Comparison of ENCODE assay signal across 8 cellular contexts in the genomic region with DNA sequence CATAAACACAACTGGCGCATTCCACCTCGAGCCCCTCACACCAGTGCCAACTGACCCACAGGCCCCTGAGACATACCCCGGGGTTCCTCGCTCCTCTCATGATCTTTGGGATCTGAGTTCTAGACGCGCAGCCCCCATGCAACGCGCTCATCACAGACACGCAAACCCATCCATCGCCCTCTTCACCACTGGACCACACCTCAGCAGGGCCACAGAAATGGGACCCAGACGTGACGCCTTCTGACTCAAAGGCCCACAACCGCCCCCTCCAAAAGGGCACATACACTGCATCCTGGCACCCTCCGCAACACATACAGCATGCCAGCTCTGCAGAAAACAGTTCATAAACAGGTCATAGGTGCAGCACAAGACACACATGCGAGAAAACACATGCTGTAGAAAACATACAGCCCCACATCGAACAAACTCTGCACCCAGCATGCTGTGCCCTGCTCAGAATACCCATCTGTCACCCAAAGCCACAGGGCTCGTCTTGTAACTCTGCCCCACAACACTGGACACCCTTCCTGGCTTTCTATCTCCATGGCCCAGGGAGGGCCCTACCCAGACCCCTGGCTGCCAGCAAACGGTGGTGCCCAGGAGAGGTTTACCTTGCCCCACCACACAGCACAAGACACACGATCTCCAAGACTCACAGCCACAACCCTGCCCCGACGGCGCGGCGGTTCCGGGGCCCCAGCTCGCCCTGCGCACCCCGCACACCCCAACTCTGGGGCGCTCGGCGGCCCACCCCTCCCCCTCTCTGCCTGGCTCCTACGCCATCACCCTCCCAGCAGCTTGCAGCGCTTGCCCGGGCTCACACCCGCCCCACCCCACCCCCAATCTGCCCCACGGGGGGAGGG. TPM values are rescaled to one million over a fixed set of nuclear protein-coding genes. Genes with fewer than 3 reads are reported as not detected.
A peak's percentile ranks its signal among the peaks of the same experiment; 100 is the strongest.
DNase-seq lines count a peak whose midpoint lies in the region; ATAC-seq and TF ChIP-seq lines count a peak whose summit lies in the region.

No MANE protein-coding gene starts in this region.

- intact Hi-C loops in dorsolateral prefrontal cortex (cut with DNase I) (loop anchor here (2.0 to 5.0 kb wide), 3 partner anchors 41 to 131 kb away; a partner anchor contains a TSS), right lobe of liver (cut with DNase I) (no loop called here)

- TF ChIP-seq POLR2A in right lobe of liver (IDR thresholded peaks at IDR 0.05), result no peak

- H3K4me3 Mint-ChIP-seq in IgD-negative memory B cell, result peak overlapping the region; percentile 82 to 96 (median 92)

- no peaks in the 10 kb centered on the region for H3K27me3 Mint-ChIP-seq in IgD-negative memory B cell

- H3K27ac ChIP-seq in dorsolateral prefrontal cortex (peak overlapping the region; percentile 95 to 100 (median 100)), right lobe of liver (peak overlapping the region; percentile 96 to 99 (median 98))

- TF ChIP-seq CTCF in dorsolateral prefrontal cortex (IDR thresholded peaks at IDR 0.05 in 54 of 56, conservative IDR thresholded peaks at IDR 0.05 in 2 of 56; ENCODE audit: low read depth in 1 of 56, partially characterized antibody in 56 of 56), result peak in 4 of 56 donors; percentile 8 to 24 (median 14)
- TF ChIP-seq CTCF in right lobe of liver (IDR thresholded peaks at IDR 0.05), result no peak

- H3K36me3 Mint-ChIP-seq in IgD-negative memory B cell, result no peaks in the 10 kb centered on the region

- peak; percentile 67 for DNase-seq in Ammon's horn (ENCODE audit: low spot score)
- DNase-seq in activated CD4-positive, alpha-beta T cell treated with anti-CD3 and anti-CD28 coated beads, Interleukin-2, amount 50 U/mL, for 24 hours (ENCODE audit: low read depth in 1 of 2, low spot score in 1 of 2), result peak; percentile 18 to 30
- peak in 9 of 10 donors; percentile 47 to 72 (median 57) for DNase-seq in dorsolateral prefrontal cortex
- peak in 1 of 3 donors; percentile 57 for DNase-seq in right lobe of liver
- peak in 2 of 3 experiments; percentile 38 to 59 for DNase-seq in stimulated activated CD4-positive, alpha-beta T cell treated with anti-CD3 and anti-CD28 coated beads, TNF-alpha, amount 100 ng/mL, for 24 hours (ENCODE audit: low read depth in 3 of 3)
- DNase-seq in SHP77 treated with DMSO at 0.1 percent for 48 hours (lab: John Stamatoyannopoulos, UW), result no peak

- 34% methylated on average over 12 of the region's 36 CpGs for WGBS in right lobe of liver (ENCODE audit: insufficient coverage, low coverage, low lambda C conversion rate, missing lambda C conversion rate)

- H3K9me3 Mint-ChIP-seq in IgD-negative memory B cell, result no peaks in the 10 kb centered on the region

- H3K4me1 ChIP-seq in right lobe of liver, result peaks cover 0 to 20% (median 10%) of the 10 kb centered on the region in 4 donors

- no peaks in the 10 kb centered on the region for H3K9me3 ChIP-seq in right lobe of liver

- H3K4me3 ChIP-seq in dorsolateral prefrontal cortex, result peak overlapping the region; percentile 40 to 99 (median 92)
- H3K4me3 ChIP-seq in right lobe of liver, result peak overlapping the region; percentile 79 to 85 (median 85)

- H3K36me3 ChIP-seq in right lobe of liver, result no peaks in the 10 kb centered on the region

- H3K4me1 Mint-ChIP-seq in IgD-negative memory B cell, result peaks cover 33 to 35% (median 34%) of the 10 kb centered on the region in 3 donors

- ATAC-seq in right lobe of liver (peak; percentile 12 to 25 (median 20)), HG02973 (IDR thresholded peaks at IDR 0.05; ENCODE audit: unreplicated experiment) (no peak)

- H3K27me3 ChIP-seq in dorsolateral prefrontal cortex, result no peaks in the 10 kb centered on the region
- no peaks in the 10 kb centered on the region for H3K27me3 ChIP-seq in right lobe of liver

- H3K27ac Mint-ChIP-seq in IgD-negative memory B cell, result peak overlapping the region; percentile 81 to 95 (median 84)

RNA-seq across cellular contexts. Expression of a gene that starts 0.9 kb away (rescaled TPM):
- 15.9 TPM for polyA plus RNA-seq in IgD-negative memory B cell
- 100 to 1,000 TPM in 108 of 120 experiments, 10 to 100 TPM in 12; 90.1 to 145 (median 113) TPM for total RNA-seq in dorsolateral prefrontal cortex
- 10 to 100 TPM in 1 of 6 experiments, 1 to 10 TPM in 5; 5.7 to 10.5 (median 7.9) TPM for total RNA-seq in right lobe of liver

RNA-seq across cellular contexts. Expression of a gene that starts 2.7 kb away (rescaled TPM):
- polyA plus RNA-seq in IgD-negative memory B cell, result not detected
- total RNA-seq in dorsolateral prefrontal cortex, result under 1 TPM in 1 of 120 experiments, not detected in 119; 0.34 TPM
- total RNA-seq in right lobe of liver, result not detected

RNA-seq across cellular contexts. Expression of a gene that starts 5.7 kb away (rescaled TPM):
- 55.7 TPM for polyA plus RNA-seq in IgD-negative memory B cell
- total RNA-seq in dorsolateral prefrontal cortex (100 to 1,000 TPM in 115 of 120 experiments, 10 to 100 TPM in 5; 83.5 to 163 (median 124) TPM), right lobe of liver (10 to 100 TPM; 36.1 to 49.9 (median 46.0) TPM)

RNA-seq across cellular contexts. Expression of a gene that starts 33.6 kb away (rescaled TPM):
- polyA plus RNA-seq in IgD-negative memory B cell, result 13.8 TPM
- total RNA-seq in dorsolateral prefrontal cortex (10 to 100 TPM in 95 of 120 experiments, 1 to 10 TPM in 25; 6.3 to 21.6 (median 12.1) TPM), right lobe of liver (10 to 100 TPM in 2 of 6 experiments, 1 to 10 TPM in 4; 6.0 to 12.3 (median 8.2) TPM)

RNA-seq across cellular contexts. Expression of a gene that starts 39.2 kb away (rescaled TPM):
- polyA plus RNA-seq in IgD-negative memory B cell, result not detected
- total RNA-seq in dorsolateral prefrontal cortex, result 10 to 100 TPM in 25 of 120 experiments, 1 to 10 TPM in 95; 2.5 to 23.6 (median 7.0) TPM
- total RNA-seq in right lobe of liver, result under 1 TPM in 5 of 6 experiments, not detected in 1; 0.37 to 0.84 (median 0.68) TPM

Comparison
In these comparisons a context has a peak if more than half of its experiments do, and no peak if none do; other contexts are left out.
1. RNA of a gene that starts 0.9 kb away (total RNA-seq): 90.1 to 145 TPM in dorsolateral prefrontal cortex; 5.7 to 10.5 TPM in right lobe of liver; every median in the first group is over 4 times any median in the second.
2. intact Hi-C loops: an anchor here in dorsolateral prefrontal cortex (2.0 to 5.0 kb wide); none called in right lobe of liver.